23 cellular contexts compared by ENCODE assay signal in the genomic region with DNA sequence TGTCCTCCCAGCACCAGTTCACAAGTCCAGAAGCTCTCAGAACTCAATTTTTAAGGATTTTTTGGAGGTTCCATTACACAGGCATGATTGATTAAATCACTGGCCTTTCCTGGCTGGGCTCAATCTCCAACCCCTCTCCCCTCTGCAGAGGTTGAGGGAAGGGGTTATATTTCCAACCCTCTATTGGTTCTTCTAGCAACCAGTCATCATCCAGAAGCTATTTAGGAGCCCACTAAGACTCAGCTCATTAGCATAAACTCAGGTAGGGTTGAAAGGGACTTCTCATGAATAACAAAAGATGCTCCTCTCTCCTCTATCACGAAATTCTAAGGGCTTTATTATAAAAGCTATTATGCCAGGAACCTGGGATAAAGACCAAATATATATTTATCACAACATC.
"Had no signal": no experiment of that assay in that cellular context is flagged by ENCODE, and none has a peak within 500 bp of the region (broad histone marks: within the 10 kb centered on the region; RNA-seq: fewer than 3 reads in every experiment).

No MANE protein-coding gene starts in this region.

- DNase-seq: effector CD4-positive, alpha-beta T cell; endodermal cell; erythroblast; foreskin keratinocyte; head of caudate nucleus; kidney glomerular epithelial cell; naive thymus-derived CD4-positive, alpha-beta T cell; nephron progenitor cell; psoas muscle; retina; spleen; stimulated activated CD4-positive, alpha-beta T cell treated with anti-CD3 and anti-CD28 coated beads, Interleukin-15, amount 100 ng/mL, for 24 hours; stimulated activated CD4-positive, alpha-beta T cell treated with anti-CD3 and anti-CD28 coated beads, Interleukin-1b, Interleukin-23, amount 100 ng/mL, for 48 hours; stimulated activated CD4-positive, alpha-beta T cell treated with anti-CD3 and anti-CD28 coated beads, Interleukin-4, amount 100 ng/mL, for 4 hours; stimulated activated naive CD4-positive, alpha-beta T cell treated with Interleukin-2 at 50 U/mL for 16 hours; thyroid gland; upper lobe of left lung; uterus had no signal

- H3K9me3 ChIP-seq: neutrophil, suprapubic skin, thyroid gland, uterus had no signal

- H3K27ac Mint-ChIP-seq: endodermal cell, nephron progenitor cell had no signal

- H3K27me3 Mint-ChIP-seq: naive thymus-derived CD4-positive, alpha-beta T cell had no signal

- ATAC-seq: foreskin keratinocyte; naive thymus-derived CD4-positive, alpha-beta T cell; psoas muscle; sciatic nerve had no signal

- H3K4me1 Mint-ChIP-seq: endodermal cell, nephron progenitor cell had no signal

- H3K27me3 ChIP-seq: foreskin keratinocyte, hepatocyte, neutrophil, spleen, suprapubic skin, thyroid gland, upper lobe of left lung, uterus had no signal

- H3K36me3 ChIP-seq: suprapubic skin, thyroid gland, upper lobe of left lung, uterus had no signal

- H2AFZ ChIP-seq: hepatocyte had no signal

- H3K4me3 ChIP-seq: coronary artery, hepatocyte, psoas muscle, spleen, suprapubic skin, thyroid gland, upper lobe of left lung, uterus had no signal

- H3K4me2 ChIP-seq: hepatocyte had no signal

- H3K27ac ChIP-seq: coronary artery, foreskin keratinocyte, hepatocyte, neutrophil, psoas muscle, spleen, suprapubic skin, thyroid gland, upper lobe of left lung, uterus had no signal

- H3K4me3 Mint-ChIP-seq: endodermal cell; naive thymus-derived CD4-positive, alpha-beta T cell; nephron progenitor cell had no signal
